2 cellular contexts compared by ENCODE assay signal in the genomic region with DNA sequence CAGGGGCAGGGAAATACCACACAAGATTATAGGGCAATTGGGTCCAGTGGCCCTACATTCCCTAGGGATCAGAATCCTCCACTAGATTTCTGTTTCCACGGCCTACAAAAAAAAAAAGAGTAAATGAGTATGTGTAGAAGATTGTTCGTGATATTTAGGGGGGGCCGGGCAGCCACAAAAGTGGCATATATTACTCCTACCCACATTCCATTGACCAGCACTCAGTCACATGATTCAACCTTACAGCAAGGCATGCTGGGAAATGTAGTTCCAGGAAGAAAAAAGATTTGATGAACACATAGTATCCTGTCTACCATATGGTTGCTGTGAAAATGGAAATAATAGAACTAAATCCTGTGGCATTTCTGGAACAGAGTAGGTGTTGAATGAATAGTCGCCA.
TF ChIP-seq lines count a peak whose summit lies in the region.

No MANE protein-coding gene starts in this region.

TF ChIP-seq in HepG2, 621 proteins besides CTCF, POLR2A, EP300 and RAD21:
- TF ChIP-seq ZNF546 (CRISPR knock-in tag; conservative IDR thresholded peaks at IDR 0.05) (no peak), ZNF143 (CRISPR knock-in tag; IDR thresholded peaks at IDR 0.05) (peak; percentile 77), THAP11 (CRISPR knock-in tag; IDR thresholded peaks at IDR 0.05) (peak; percentile 89)

TF ChIP-seq in K562, 482 proteins besides CTCF, POLR2A, EP300 and RAD21 (continues in another document):
- TF ChIP-seq, protein P1, sequence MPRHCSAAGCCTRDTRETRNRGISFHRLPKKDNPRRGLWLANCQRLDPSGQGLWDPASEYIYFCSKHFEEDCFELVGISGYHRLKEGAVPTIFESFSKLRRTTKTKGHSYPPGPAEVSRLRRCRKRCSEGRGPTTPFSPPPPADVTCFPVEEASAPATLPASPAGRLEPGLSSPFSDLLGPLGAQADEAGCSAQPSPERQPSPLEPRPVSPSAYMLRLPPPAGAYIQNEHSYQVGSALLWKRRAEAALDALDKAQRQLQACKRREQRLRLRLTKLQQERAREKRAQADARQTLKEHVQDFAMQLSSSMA (CRISPR knock-in tag; IDR thresholded peaks at IDR 0.05) = no peak
- TF ChIP-seq HCFC1 (IDR thresholded peaks at IDR 0.05; ENCODE audit: low read depth, low read length) (peak; percentile 89), ERF (CRISPR knock-in tag; IDR thresholded peaks at IDR 0.05) (no peak), BRD4 (IDR thresholded peaks at IDR 0.05) (no peak), TEAD4 (IDR thresholded peaks at IDR 0.05; ENCODE audit: low read length) (peak; percentile 25; the same call in 1 of the 2 replicates), TEAD4 (CRISPR knock-in tag; IDR thresholded peaks at IDR 0.05; ENCODE audit: borderline replicate concordance) (no peak), ELF2 (CRISPR knock-in tag; IDR thresholded peaks at IDR 0.05) (no peak), TOE1 (IDR thresholded peaks at IDR 0.05; ENCODE audit: borderline replicate concordance) (peak; percentile 55; the same call in 1 of the 2 replicates), TOE1 (CRISPR knock-in tag; IDR thresholded peaks at IDR 0.05; ENCODE audit: borderline replicate concordance, low read depth) (no peak), MTA1 (IDR thresholded peaks at IDR 0.05; ENCODE audit: borderline replicate concordance) (no peak), ZNF165 (CRISPR knock-in tag; IDR thresholded peaks at IDR 0.05; ENCODE audit: borderline replicate concordance) (no peak), HLTF (IDR thresholded peaks at IDR 0.05) (no peak), CHD4 (IDR thresholded peaks at IDR 0.05; ENCODE audit: insufficient read depth, insufficient replicate concordance, low read depth, low read length, poor library complexity, severe bottlenecking) (no peak), RUNX1 (IDR thresholded peaks at IDR 0.05; ENCODE audit: low read depth) (no peak), ZNF766 (CRISPR knock-in tag; conservative IDR thresholded peaks at IDR 0.05) (no peak), CBFA2T2 (conservative IDR thresholded peaks at IDR 0.05) (peak; percentile 31; the same call in 1 of the 2 replicates), NFIC (IDR thresholded peaks at IDR 0.05) (no peak), TAF1 (IDR thresholded peaks at IDR 0.05; ENCODE audit: control insufficient read depth, extremely low read depth, insufficient read depth, low read length, severe bottlenecking) (no peak), ZNF143 (CRISPR knock-in tag; IDR thresholded peaks at IDR 0.05) (peak; percentile 77), SIX5 (IDR thresholded peaks at IDR 0.05; ENCODE audit: borderline replicate concordance in 1 of 2, insufficient read depth in 1 of 2, low read depth in 1 of 2, low read length in 2 of 2) (peak; percentile 58 to 77; a peak in 3 of 4 replicates), RAD51 (IDR thresholded peaks at IDR 0.05; ENCODE audit: borderline replicate concordance, low read depth) (peak; percentile 78)
- TF ChIP-seq, protein P2, sequence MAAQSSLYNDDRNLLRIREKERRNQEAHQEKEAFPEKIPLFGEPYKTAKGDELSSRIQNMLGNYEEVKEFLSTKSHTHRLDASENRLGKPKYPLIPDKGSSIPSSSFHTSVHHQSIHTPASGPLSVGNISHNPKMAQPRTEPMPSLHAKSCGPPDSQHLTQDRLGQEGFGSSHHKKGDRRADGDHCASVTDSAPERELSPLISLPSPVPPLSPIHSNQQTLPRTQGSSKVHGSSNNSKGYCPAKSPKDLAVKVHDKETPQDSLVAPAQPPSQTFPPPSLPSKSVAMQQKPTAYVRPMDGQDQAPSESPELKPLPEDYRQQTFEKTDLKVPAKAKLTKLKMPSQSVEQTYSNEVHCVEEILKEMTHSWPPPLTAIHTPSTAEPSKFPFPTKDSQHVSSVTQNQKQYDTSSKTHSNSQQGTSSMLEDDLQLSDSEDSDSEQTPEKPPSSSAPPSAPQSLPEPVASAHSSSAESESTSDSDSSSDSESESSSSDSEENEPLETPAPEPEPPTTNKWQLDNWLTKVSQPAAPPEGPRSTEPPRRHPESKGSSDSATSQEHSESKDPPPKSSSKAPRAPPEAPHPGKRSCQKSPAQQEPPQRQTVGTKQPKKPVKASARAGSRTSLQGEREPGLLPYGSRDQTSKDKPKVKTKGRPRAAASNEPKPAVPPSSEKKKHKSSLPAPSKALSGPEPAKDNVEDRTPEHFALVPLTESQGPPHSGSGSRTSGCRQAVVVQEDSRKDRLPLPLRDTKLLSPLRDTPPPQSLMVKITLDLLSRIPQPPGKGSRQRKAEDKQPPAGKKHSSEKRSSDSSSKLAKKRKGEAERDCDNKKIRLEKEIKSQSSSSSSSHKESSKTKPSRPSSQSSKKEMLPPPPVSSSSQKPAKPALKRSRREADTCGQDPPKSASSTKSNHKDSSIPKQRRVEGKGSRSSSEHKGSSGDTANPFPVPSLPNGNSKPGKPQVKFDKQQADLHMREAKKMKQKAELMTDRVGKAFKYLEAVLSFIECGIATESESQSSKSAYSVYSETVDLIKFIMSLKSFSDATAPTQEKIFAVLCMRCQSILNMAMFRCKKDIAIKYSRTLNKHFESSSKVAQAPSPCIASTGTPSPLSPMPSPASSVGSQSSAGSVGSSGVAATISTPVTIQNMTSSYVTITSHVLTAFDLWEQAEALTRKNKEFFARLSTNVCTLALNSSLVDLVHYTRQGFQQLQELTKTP (IDR thresholded peaks at IDR 0.05; ENCODE audit: low read depth in 1 of 2, partially characterized antibody in 2 of 2) = peak in 1 of 2 experiments; percentile 80
- TF ChIP-seq, protein P3, sequence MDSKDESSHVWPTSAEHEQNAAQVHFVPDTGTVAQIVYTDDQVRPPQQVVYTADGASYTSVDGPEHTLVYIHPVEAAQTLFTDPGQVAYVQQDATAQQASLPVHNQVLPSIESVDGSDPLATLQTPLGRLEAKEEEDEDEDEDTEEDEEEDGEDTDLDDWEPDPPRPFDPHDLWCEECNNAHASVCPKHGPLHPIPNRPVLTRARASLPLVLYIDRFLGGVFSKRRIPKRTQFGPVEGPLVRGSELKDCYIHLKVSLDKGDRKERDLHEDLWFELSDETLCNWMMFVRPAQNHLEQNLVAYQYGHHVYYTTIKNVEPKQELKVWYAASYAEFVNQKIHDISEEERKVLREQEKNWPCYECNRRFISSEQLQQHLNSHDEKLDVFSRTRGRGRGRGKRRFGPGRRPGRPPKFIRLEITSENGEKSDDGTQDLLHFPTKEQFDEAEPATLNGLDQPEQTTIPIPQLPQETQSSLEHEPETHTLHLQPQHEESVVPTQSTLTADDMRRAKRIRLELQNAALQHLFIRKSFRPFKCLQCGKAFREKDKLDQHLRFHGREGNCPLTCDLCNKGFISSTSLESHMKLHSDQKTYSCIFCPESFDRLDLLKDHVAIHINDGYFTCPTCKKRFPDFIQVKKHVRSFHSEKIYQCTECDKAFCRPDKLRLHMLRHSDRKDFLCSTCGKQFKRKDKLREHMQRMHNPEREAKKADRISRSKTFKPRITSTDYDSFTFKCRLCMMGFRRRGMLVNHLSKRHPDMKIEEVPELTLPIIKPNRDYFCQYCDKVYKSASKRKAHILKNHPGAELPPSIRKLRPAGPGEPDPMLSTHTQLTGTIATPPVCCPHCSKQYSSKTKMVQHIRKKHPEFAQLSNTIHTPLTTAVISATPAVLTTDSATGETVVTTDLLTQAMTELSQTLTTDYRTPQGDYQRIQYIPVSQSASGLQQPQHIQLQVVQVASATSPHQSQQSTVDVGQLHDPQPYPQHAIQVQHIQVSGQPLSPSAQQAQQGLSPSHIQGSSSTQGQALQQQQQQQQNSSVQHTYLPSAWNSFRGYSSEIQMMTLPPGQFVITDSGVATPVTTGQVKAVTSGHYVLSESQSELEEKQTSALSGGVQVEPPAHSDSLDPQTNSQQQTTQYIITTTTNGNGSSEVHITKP (IDR thresholded peaks at IDR 0.05; ENCODE audit: partially characterized antibody) = peak; percentile 79
- TF ChIP-seq, protein P4, sequence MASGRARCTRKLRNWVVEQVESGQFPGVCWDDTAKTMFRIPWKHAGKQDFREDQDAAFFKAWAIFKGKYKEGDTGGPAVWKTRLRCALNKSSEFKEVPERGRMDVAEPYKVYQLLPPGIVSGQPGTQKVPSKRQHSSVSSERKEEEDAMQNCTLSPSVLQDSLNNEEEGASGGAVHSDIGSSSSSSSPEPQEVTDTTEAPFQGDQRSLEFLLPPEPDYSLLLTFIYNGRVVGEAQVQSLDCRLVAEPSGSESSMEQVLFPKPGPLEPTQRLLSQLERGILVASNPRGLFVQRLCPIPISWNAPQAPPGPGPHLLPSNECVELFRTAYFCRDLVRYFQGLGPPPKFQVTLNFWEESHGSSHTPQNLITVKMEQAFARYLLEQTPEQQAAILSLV (tag; IDR thresholded peaks at IDR 0.05) = no peak
- TF ChIP-seq, protein P5, sequence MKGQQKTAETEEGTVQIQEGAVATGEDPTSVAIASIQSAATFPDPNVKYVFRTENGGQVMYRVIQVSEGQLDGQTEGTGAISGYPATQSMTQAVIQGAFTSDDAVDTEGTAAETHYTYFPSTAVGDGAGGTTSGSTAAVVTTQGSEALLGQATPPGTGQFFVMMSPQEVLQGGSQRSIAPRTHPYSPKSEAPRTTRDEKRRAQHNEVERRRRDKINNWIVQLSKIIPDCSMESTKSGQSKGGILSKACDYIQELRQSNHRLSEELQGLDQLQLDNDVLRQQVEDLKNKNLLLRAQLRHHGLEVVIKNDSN (CRISPR knock-in tag; IDR thresholded peaks at IDR 0.05) = peak; percentile 69
- TF ChIP-seq, protein P6, sequence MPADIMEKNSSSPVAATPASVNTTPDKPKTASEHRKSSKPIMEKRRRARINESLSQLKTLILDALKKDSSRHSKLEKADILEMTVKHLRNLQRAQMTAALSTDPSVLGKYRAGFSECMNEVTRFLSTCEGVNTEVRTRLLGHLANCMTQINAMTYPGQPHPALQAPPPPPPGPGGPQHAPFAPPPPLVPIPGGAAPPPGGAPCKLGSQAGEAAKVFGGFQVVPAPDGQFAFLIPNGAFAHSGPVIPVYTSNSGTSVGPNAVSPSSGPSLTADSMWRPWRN (IDR thresholded peaks at IDR 0.05; ENCODE audit: low read depth) = no peak
- TF ChIP-seq, protein P7, sequence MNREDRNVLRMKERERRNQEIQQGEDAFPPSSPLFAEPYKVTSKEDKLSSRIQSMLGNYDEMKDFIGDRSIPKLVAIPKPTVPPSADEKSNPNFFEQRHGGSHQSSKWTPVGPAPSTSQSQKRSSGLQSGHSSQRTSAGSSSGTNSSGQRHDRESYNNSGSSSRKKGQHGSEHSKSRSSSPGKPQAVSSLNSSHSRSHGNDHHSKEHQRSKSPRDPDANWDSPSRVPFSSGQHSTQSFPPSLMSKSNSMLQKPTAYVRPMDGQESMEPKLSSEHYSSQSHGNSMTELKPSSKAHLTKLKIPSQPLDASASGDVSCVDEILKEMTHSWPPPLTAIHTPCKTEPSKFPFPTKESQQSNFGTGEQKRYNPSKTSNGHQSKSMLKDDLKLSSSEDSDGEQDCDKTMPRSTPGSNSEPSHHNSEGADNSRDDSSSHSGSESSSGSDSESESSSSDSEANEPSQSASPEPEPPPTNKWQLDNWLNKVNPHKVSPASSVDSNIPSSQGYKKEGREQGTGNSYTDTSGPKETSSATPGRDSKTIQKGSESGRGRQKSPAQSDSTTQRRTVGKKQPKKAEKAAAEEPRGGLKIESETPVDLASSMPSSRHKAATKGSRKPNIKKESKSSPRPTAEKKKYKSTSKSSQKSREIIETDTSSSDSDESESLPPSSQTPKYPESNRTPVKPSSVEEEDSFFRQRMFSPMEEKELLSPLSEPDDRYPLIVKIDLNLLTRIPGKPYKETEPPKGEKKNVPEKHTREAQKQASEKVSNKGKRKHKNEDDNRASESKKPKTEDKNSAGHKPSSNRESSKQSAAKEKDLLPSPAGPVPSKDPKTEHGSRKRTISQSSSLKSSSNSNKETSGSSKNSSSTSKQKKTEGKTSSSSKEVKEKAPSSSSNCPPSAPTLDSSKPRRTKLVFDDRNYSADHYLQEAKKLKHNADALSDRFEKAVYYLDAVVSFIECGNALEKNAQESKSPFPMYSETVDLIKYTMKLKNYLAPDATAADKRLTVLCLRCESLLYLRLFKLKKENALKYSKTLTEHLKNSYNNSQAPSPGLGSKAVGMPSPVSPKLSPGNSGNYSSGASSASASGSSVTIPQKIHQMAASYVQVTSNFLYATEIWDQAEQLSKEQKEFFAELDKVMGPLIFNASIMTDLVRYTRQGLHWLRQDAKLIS (CRISPR knock-in tag; IDR thresholded peaks at IDR 0.05) = no peak
- TF ChIP-seq, protein P8, sequence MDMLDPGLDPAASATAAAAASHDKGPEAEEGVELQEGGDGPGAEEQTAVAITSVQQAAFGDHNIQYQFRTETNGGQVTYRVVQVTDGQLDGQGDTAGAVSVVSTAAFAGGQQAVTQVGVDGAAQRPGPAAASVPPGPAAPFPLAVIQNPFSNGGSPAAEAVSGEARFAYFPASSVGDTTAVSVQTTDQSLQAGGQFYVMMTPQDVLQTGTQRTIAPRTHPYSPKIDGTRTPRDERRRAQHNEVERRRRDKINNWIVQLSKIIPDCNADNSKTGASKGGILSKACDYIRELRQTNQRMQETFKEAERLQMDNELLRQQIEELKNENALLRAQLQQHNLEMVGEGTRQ (CRISPR knock-in tag; IDR thresholded peaks at IDR 0.05) = peak; percentile 93
- TF ChIP-seq, protein P9, sequence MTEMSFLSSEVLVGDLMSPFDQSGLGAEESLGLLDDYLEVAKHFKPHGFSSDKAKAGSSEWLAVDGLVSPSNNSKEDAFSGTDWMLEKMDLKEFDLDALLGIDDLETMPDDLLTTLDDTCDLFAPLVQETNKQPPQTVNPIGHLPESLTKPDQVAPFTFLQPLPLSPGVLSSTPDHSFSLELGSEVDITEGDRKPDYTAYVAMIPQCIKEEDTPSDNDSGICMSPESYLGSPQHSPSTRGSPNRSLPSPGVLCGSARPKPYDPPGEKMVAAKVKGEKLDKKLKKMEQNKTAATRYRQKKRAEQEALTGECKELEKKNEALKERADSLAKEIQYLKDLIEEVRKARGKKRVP (CRISPR knock-in tag; IDR thresholded peaks at IDR 0.05) = no peak
- TF ChIP-seq, protein P10, sequence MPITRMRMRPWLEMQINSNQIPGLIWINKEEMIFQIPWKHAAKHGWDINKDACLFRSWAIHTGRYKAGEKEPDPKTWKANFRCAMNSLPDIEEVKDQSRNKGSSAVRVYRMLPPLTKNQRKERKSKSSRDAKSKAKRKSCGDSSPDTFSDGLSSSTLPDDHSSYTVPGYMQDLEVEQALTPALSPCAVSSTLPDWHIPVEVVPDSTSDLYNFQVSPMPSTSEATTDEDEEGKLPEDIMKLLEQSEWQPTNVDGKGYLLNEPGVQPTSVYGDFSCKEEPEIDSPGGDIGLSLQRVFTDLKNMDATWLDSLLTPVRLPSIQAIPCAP (CRISPR knock-in tag; IDR thresholded peaks at IDR 0.05; ENCODE audit: borderline replicate concordance) = no peak
- TF ChIP-seq, protein P11, sequence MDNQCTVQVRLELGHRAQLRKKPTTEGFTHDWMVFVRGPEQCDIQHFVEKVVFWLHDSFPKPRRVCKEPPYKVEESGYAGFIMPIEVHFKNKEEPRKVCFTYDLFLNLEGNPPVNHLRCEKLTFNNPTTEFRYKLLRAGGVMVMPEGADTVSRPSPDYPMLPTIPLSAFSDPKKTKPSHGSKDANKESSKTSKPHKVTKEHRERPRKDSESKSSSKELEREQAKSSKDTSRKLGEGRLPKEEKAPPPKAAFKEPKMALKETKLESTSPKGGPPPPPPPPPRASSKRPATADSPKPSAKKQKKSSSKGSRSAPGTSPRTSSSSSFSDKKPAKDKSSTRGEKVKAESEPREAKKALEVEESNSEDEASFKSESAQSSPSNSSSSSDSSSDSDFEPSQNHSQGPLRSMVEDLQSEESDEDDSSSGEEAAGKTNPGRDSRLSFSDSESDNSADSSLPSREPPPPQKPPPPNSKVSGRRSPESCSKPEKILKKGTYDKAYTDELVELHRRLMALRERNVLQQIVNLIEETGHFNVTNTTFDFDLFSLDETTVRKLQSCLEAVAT (IDR thresholded peaks at IDR 0.05) = no peak
